18 cellular contexts compared by ENCODE assay signal in genomic region chr2:105315314-105315713, GRCh38. TPM values are rescaled to one million over a fixed set of nuclear protein-coding genes. Genes with fewer than 3 reads are reported as not detected.
DNase-seq lines count a peak whose midpoint lies in the region; ATAC-seq and TF ChIP-seq lines count a peak whose summit lies in the region.
"Had no signal": no experiment of that assay in that cellular context is flagged by ENCODE, and none has a peak within 500 bp of the region (broad histone marks: within the 10 kb centered on the region; RNA-seq: fewer than 3 reads in every experiment).

No MANE protein-coding gene starts in this region.

- H3K36me3 ChIP-seq in OCI-LY3 (replicated peaks; ENCODE audit: low read depth, low read length) (peaks cover 4% of the 10 kb centered on the region), BE2C (no peaks in the 10 kb centered on the region)
- H3K36me3 ChIP-seq: right lobe of liver had no signal

- H2AFZ ChIP-seq in OCI-LY3 (ENCODE audit: low read depth, low read length), result no peak overlapping the region

- TF ChIP-seq CTCF in OCI-LY3 (IDR thresholded peaks at IDR 0.05; ENCODE audit: low read depth, low read length) (no peak), BE2C (IDR thresholded peaks at IDR 0.05; ENCODE audit: low read depth, low read length) (no peak), progenitor cell of endocrine pancreas (IDR thresholded peaks at IDR 0.05; ENCODE audit: unreplicated experiment) (no peak)

- no peak overlapping the region for H3K4me3 Mint-ChIP-seq in progenitor cell of endocrine pancreas (ENCODE audit: low read depth)
- H3K4me3 Mint-ChIP-seq: CD4-positive, CD25-positive, alpha-beta regulatory T cell; naive thymus-derived CD8-positive, alpha-beta T cell had no signal

- H3K79me2 ChIP-seq in OCI-LY3 (ENCODE audit: low read length), result peaks cover 92% of the 10 kb centered on the region

- H3K27ac ChIP-seq in OCI-LY3 (ENCODE audit: low read length), result peak overlapping the region; percentile 79
- H3K27ac ChIP-seq: right lobe of liver, testis had no signal

- peaks cover 2% of the 10 kb centered on the region for H3K4me1 Mint-ChIP-seq in progenitor cell of endocrine pancreas (ENCODE audit: low read depth)

- no peaks in the 10 kb centered on the region for H3K27me3 ChIP-seq in OCI-LY3 (ENCODE audit: low read depth, low read length)
- H3K27me3 ChIP-seq in BE2C, result no peaks in the 10 kb centered on the region
- H3K27me3 ChIP-seq: right lobe of liver, testis had no signal

- no peak overlapping the region for H3K9ac ChIP-seq in OCI-LY3 (ENCODE audit: low read length)

- H3K27me3 Mint-ChIP-seq in progenitor cell of endocrine pancreas, result no peaks in the 10 kb centered on the region
- H3K27me3 Mint-ChIP-seq: CD4-positive, CD25-positive, alpha-beta regulatory T cell; naive thymus-derived CD8-positive, alpha-beta T cell had no signal

- intact Hi-C loops in cardiac septum (cut with DNase I), result no loop called here

- H3K9me3 Mint-ChIP-seq in progenitor cell of endocrine pancreas (ENCODE audit: low read depth), result no peaks in the 10 kb centered on the region
- H3K9me3 Mint-ChIP-seq: CD4-positive, CD25-positive, alpha-beta regulatory T cell; naive thymus-derived CD8-positive, alpha-beta T cell had no signal

- H3K4me3 ChIP-seq in OCI-LY3 (ENCODE audit: low read length) (peak overlapping the region; percentile 28), BE2C (ENCODE audit: low read depth, low read length) (no peak overlapping the region)
- H3K4me3 ChIP-seq: right lobe of liver, testis had no signal

- peaks cover 4% of the 10 kb centered on the region for H3K36me3 Mint-ChIP-seq in progenitor cell of endocrine pancreas (ENCODE audit: insufficient read depth)

- H3K9me3 ChIP-seq in OCI-LY3 (ENCODE audit: insufficient read depth, low read length), result no peaks in the 10 kb centered on the region
- no peaks in the 10 kb centered on the region for H3K9me3 ChIP-seq in BE2C
- H3K9me3 ChIP-seq: right lobe of liver, testis had no signal

- H3K4me1 ChIP-seq in OCI-LY3 (ENCODE audit: low read length), result peaks cover 50% of the 10 kb centered on the region
- H3K4me1 ChIP-seq in BE2C, result no peaks in the 10 kb centered on the region
- H3K4me1 ChIP-seq: right lobe of liver, testis had no signal

- peak; percentile 61 for ATAC-seq in GM18861 (IDR thresholded peaks at IDR 0.05; ENCODE audit: unreplicated experiment)
- peak; percentile 68 for ATAC-seq in GM21390 (IDR thresholded peaks at IDR 0.05; ENCODE audit: unreplicated experiment)
- peak; percentile 61 for ATAC-seq in HG02973 (IDR thresholded peaks at IDR 0.05; ENCODE audit: unreplicated experiment)
- ATAC-seq: left cardiac atrium; naive thymus-derived CD8-positive, alpha-beta T cell; right lobe of liver had no signal

- peak overlapping the region; percentile 46 for H3K4me2 ChIP-seq in OCI-LY3 (ENCODE audit: low read length)

- no peak overlapping the region for H3K27ac Mint-ChIP-seq in progenitor cell of endocrine pancreas
- H3K27ac Mint-ChIP-seq: CD4-positive, CD25-positive, alpha-beta regulatory T cell had no signal

- DNase-seq in BE2C, result no peak
- no peak for DNase-seq in progenitor cell of endocrine pancreas (ENCODE audit: low spot score, unreplicated experiment)
- no peak for DNase-seq in cardiac septum (ENCODE audit: low spot score)
- DNase-seq: activated CD4-positive, alpha-beta T cell treated with anti-CD3 and anti-CD28 coated beads for 48 hours; activated gamma-delta T cell treated with Interleukin-2 at 50 U/mL for 16 hours; CD4-positive, CD25-positive, alpha-beta regulatory T cell; GDM1; head of caudate nucleus; left cardiac atrium; naive thymus-derived CD8-positive, alpha-beta T cell; NCI-H2171; OCI-M1; right lobe of liver; testis had no signal

- peaks cover 17% of the 10 kb centered on the region for H4K20me1 ChIP-seq in OCI-LY3 (ENCODE audit: insufficient read depth, low read length)

RNA-seq across cellular contexts. Expression of gene TGFBRAP1, which starts 14.2 kb away (rescaled TPM):
- 20.4 TPM for polyA plus RNA-seq in BE2C (2012; ENCODE audit: insufficient read depth, insufficient read length, low read depth)
- total RNA-seq in progenitor cell of endocrine pancreas (19.7 and 20.0 TPM in 2 replicates), cardiac septum (9.8 TPM)

RNA-seq across cellular contexts. Expression of gene C2orf49, which starts 22.0 kb away (rescaled TPM):
- 13.3 TPM for polyA plus RNA-seq in BE2C (2012; ENCODE audit: insufficient read depth, insufficient read length, low read depth)
- total RNA-seq in progenitor cell of endocrine pancreas, result 24.7 and 27.2 TPM in 2 replicates
- 20.2 TPM for total RNA-seq in cardiac septum
